Comparison of ENCODE assay signal across 1 cellular context in the genomic region with DNA sequence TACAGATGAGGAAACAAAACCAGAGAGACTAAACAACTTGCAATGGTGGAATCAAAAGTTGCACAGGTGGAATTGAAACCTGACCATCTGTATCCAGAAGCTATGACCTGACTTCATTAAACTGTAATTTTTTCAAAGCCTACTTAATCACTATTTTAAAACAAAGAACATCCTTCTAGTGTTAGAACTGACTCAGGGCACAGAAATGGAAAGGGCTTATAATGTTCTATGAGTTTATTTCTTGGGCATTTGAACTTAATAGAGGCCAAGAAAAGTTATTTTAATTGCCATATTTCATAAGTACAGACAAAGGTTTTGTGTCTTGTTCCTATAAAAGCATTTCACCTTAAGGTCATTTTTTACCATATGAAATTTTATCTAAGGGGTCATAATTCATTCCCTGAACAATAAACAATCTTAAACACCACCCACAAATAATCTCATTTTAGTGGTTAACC.
TF ChIP-seq lines count a peak whose summit lies in the region.

No MANE protein-coding gene starts in this region.

TF ChIP-seq in K562, 482 proteins besides CTCF, POLR2A, EP300 and RAD21 (continued from another document):
- TF ChIP-seq ZBTB34 (CRISPR knock-in tag; IDR thresholded peaks at IDR 0.05) (no peak), PKNOX1 (IDR thresholded peaks at IDR 0.05) (peak; percentile 24; the same call in 1 of the 2 replicates)
